In genomic region chr6:124995131-124995530, GRCh38 we compare ENCODE assay signal across 14 cellular contexts. TPM values are rescaled to one million over a fixed set of nuclear protein-coding genes. Genes with fewer than 3 reads are reported as not detected.
A peak's percentile ranks its signal among the peaks of the same experiment; 100 is the strongest.
DNase-seq lines count a peak whose midpoint lies in the region; ATAC-seq, FAIRE-seq and TF ChIP-seq lines count a peak whose summit lies in the region.
"Had no signal": no experiment of that assay in that cellular context is flagged by ENCODE, and none has a peak within 500 bp of the region (broad histone marks: within the 10 kb centered on the region; RNA-seq: fewer than 3 reads in every experiment).

No MANE protein-coding gene starts in this region.

- DNase-seq in EL: peak; percentile 44
- peak; percentile 3 for DNase-seq in MG63
- no peak for DNase-seq in frontal cortex (ENCODE audit: low spot score in 2 of 2)
- no peak for DNase-seq in gastrocnemius medialis
- DNase-seq: CD8-positive, alpha-beta memory T cell; KG1; NCI-H187 treated with DMSO at 0.1 percent for 48 hours; Peyer's patch; SHP77 had no signal

- FAIRE-seq in frontal cortex (lab: Jason Lieb, UNC): peak; percentile 69

- H3K27me3 ChIP-seq in MG63 (no peaks in the 10 kb centered on the region), gastrocnemius medialis (no peaks in the 10 kb centered on the region)
- H3K27me3 ChIP-seq: BLaER1, Peyer's patch had no signal

- peak overlapping the region; percentile 47 to 70 (median 59) for H3K27ac ChIP-seq in gastrocnemius medialis
- H3K27ac ChIP-seq: BLaER1, Peyer's patch had no signal

- ATAC-seq in gastrocnemius medialis: no peak
- no peak for ATAC-seq in HG02588 (IDR thresholded peaks at IDR 0.05; ENCODE audit: unreplicated experiment)
- ATAC-seq in HG02678 (IDR thresholded peaks at IDR 0.05; ENCODE audit: unreplicated experiment): no peak
- ATAC-seq in HG02571 (IDR thresholded peaks at IDR 0.05; ENCODE audit: unreplicated experiment): no peak

- H3K4me1 ChIP-seq in gastrocnemius medialis: peaks cover 73 to 74% of the 10 kb centered on the region in 2 donors
- H3K4me1 ChIP-seq: BLaER1, Peyer's patch had no signal

- TF ChIP-seq POLR2A in gastrocnemius medialis (IDR thresholded peaks at IDR 0.05): no peak

- H3K9me3 ChIP-seq in MG63 (no peaks in the 10 kb centered on the region), gastrocnemius medialis (no peaks in the 10 kb centered on the region)
- H3K9me3 ChIP-seq: BLaER1, HAP-1, Peyer's patch had no signal

- no peak overlapping the region for H3K4me3 ChIP-seq in MG63
- H3K4me3 ChIP-seq in gastrocnemius medialis: no peak overlapping the region
- H3K4me3 ChIP-seq: BLaER1, HAP-1, Peyer's patch had no signal

- intact Hi-C loops in gastrocnemius medialis (cut with DNase I; ENCODE audit: low total_unique reads): no loop called here

- in situ Hi-C loops in gastrocnemius medialis (cut with MboI; ENCODE audit: low sequenced_read_pairs in 4 of 4): loop anchor here in 1 of 4 donors (25.0 kb wide), 1 partner anchor 292 kb away; no protein-coding TSS in a partner anchor

- TF ChIP-seq CTCF in gastrocnemius medialis (IDR thresholded peaks at IDR 0.05 in 4 of 5, conservative IDR thresholded peaks at IDR 0.05 in 1 of 5): no peak

- H3K36me3 ChIP-seq in MG63 (no peaks in the 10 kb centered on the region), gastrocnemius medialis (no peaks in the 10 kb centered on the region)
- H3K36me3 ChIP-seq: BLaER1, HAP-1, Peyer's patch had no signal

RNA-seq across cellular contexts. Expression of gene RNF217, which starts 32.9 kb away (rescaled TPM):
- total RNA-seq in MG63 (2014; rRNA removed; shearing (Covaris generic); ENCODE audit: low replicate concordance): 7.4 and 10.6 TPM in 2 replicates
- total RNA-seq in frontal cortex (17.1 TPM), gastrocnemius medialis (10 to 100 TPM in 3 of 4 donors, 1 to 10 TPM in 1; 4.5 to 15.5 (median 12.4) TPM)

Comparison
In these comparisons a context has a peak if more than half of its experiments do, and no peak if none do; other contexts are left out.
1. DNase-seq: peak in EL (single experiment) and MG63 (single experiment); none in frontal cortex (0 of 2) and gastrocnemius medialis (0 of 2).